In the genomic region with DNA sequence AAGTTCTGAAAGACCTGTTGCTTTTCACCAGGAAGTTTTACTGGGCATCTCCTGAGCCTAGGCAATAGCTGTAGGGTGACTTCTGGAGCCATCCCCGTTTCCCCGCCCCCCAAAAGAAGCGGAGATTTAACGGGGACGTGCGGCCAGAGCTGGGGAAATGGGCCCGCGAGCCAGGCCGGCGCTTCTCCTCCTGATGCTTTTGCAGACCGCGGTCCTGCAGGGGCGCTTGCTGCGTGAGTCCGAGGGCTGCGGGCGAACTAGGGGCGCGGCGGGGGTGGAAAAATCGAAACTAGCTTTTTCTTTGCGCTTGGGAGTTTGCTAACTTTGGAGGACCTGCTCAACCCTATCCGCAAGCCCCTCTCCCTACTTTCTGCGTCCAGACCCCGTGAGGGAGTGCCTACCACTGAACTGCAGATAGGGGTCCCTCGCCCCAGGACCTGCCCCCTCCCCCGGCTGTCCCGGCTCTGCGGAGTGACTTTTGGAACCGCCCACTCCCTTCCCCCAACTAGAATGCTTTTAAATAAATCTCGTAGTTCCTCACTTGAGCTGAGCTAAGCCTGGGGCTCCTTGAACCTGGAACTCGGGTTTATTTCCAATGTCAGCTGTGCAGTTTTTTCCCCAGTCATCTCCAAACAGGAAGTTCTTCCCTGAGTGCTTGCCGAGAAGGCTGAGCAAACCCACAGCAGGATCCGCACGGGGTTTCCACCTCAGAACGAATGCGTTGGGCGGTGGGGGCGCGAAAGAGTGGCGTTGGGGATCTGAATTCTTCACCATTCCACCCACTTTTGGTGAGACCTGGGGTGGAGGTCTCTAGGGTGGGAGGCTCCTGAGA, we compare ENCODE assay signal across 8 cellular contexts. TPM values are rescaled to one million over a fixed set of nuclear protein-coding genes. Genes with fewer than 3 reads are reported as not detected.
DNase-seq lines count a peak whose midpoint lies in the region; ATAC-seq and TF ChIP-seq lines count a peak whose summit lies in the region.

A gene with protein sequence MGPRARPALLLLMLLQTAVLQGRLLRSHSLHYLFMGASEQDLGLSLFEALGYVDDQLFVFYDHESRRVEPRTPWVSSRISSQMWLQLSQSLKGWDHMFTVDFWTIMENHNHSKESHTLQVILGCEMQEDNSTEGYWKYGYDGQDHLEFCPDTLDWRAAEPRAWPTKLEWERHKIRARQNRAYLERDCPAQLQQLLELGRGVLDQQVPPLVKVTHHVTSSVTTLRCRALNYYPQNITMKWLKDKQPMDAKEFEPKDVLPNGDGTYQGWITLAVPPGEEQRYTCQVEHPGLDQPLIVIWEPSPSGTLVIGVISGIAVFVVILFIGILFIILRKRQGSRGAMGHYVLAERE (plus strand): TSS at position 146 of the 832 bp plus-strand sequence. CDS start 12 bp downstream, at position 158.

- H2BK120ac ChIP-seq in mesendoderm (ENCODE audit: low read depth, low read length), result no peak within 1 kb of the TSS

- H3K9me3 Mint-ChIP-seq in IgD-negative memory B cell (peaks cover 0 to 2% (median under 1%) of the 10 kb centered on the region in 3 donors), endothelial cell (ENCODE audit: unreplicated experiment) (no peaks in the 10 kb centered on the region)
- no peaks in the 10 kb centered on the region for H3K9me3 Mint-ChIP-seq in activated CD8-positive, alpha-beta T cell treated with anti-CD3 and anti-CD28 coated beads, Interleukin-2, amount 10 ng/mL, durations not matched to agents 7 days and 5 days (ENCODE audit: insufficient read depth)

- H3K36me3 ChIP-seq in mesendoderm (ENCODE audit: control insufficient read depth, insufficient read depth, low read length) (no peaks in the 10 kb centered on the region), subcutaneous abdominal adipose tissue (ENCODE audit: control insufficient read depth in 5 of 5, insufficient read depth in 5 of 5, low read length in 5 of 5) (no peaks in the 10 kb centered on the region)

- H3K56ac ChIP-seq in mesendoderm (ENCODE audit: low read length), result peak within 1 kb of the TSS; percentile 75

- H4K5ac ChIP-seq in mesendoderm (ENCODE audit: low read length), result no peak within 1 kb of the TSS

- H3K79me2 ChIP-seq in mesendoderm (ENCODE audit: control insufficient read depth, insufficient read depth, low read length), result no peaks in the 10 kb centered on the region

- in situ Hi-C loops in Caki2 (cut with HindIII; ENCODE audit: low pct_unique_long_range_greater_than_20kb, low sequenced_read_pairs), result no loop called here

- no peaks in the 10 kb centered on the region for H3K9me3 ChIP-seq in subcutaneous abdominal adipose tissue (ENCODE audit: control insufficient read depth in 5 of 5, low read length in 5 of 5)

- peak within 1 kb of the TSS; percentile 69 for H3K9ac ChIP-seq in mesendoderm (ENCODE audit: low read length)
- peak within 1 kb of the TSS; percentile 73 to 90 (median 84) for H3K9ac ChIP-seq in subcutaneous abdominal adipose tissue (ENCODE audit: low read length in 5 of 5)

- H3K4me3 ChIP-seq in mesendoderm (ENCODE audit: low read length), result peak within 1 kb of the TSS; percentile 20
- H3K4me3 ChIP-seq in subcutaneous abdominal adipose tissue (ENCODE audit: low read depth in 1 of 5, low read length in 5 of 5), result peak within 1 kb of the TSS; percentile 88 to 95 (median 92)

- H3K27ac Mint-ChIP-seq in IgD-negative memory B cell, result peak within 1 kb of the TSS; percentile 72 to 85 (median 84)
- H3K27ac Mint-ChIP-seq in activated CD8-positive, alpha-beta T cell treated with anti-CD3 and anti-CD28 coated beads, Interleukin-2, amount 10 ng/mL, durations not matched to agents 7 days and 5 days, result peak within 1 kb of the TSS; percentile 70
- peak within 1 kb of the TSS; percentile 85 for H3K27ac Mint-ChIP-seq in endothelial cell (ENCODE audit: unreplicated experiment)

- H3K27me3 Mint-ChIP-seq in IgD-negative memory B cell (no peaks in the 10 kb centered on the region), endothelial cell (ENCODE audit: unreplicated experiment) (peaks cover 3% of the 10 kb centered on the region)
- peaks cover 1% of the 10 kb centered on the region for H3K27me3 Mint-ChIP-seq in activated CD8-positive, alpha-beta T cell treated with anti-CD3 and anti-CD28 coated beads, Interleukin-2, amount 10 ng/mL, durations not matched to agents 7 days and 5 days (ENCODE audit: low read depth)

- H3K18ac ChIP-seq in mesendoderm (ENCODE audit: low read length), result peak within 1 kb of the TSS; percentile 88

- no CpG with 5 or more reads among the region's 41 CpGs for WGBS in mesendoderm (ENCODE audit: extremely low coverage, insufficient coverage, low lambda C conversion rate)

- H2BK15ac ChIP-seq in mesendoderm (replicated peaks; ENCODE audit: low read depth), result no peak within 1 kb of the TSS

- peak within 1 kb of the TSS; percentile 52 for H3K4me2 ChIP-seq in mesendoderm (ENCODE audit: low read length)

- H3K27ac ChIP-seq in mesendoderm (ENCODE audit: low read depth, low read length) (no peak within 1 kb of the TSS), subcutaneous abdominal adipose tissue (ENCODE audit: low read depth, low read length) (peak within 1 kb of the TSS; percentile 81)

- H3K4me1 Mint-ChIP-seq in IgD-negative memory B cell, result peaks cover 30 to 44% (median 38%) of the 10 kb centered on the region in 3 donors
- peaks cover 60% of the 10 kb centered on the region for H3K4me1 Mint-ChIP-seq in activated CD8-positive, alpha-beta T cell treated with anti-CD3 and anti-CD28 coated beads, Interleukin-2, amount 10 ng/mL, durations not matched to agents 7 days and 5 days (ENCODE audit: low read depth)
- peaks cover 33% of the 10 kb centered on the region for H3K4me1 Mint-ChIP-seq in endothelial cell (ENCODE audit: unreplicated experiment)

- H3K4me3 Mint-ChIP-seq in IgD-negative memory B cell (peak within 1 kb of the TSS; percentile 89 to 95 (median 92)), endothelial cell (ENCODE audit: unreplicated experiment) (peak within 1 kb of the TSS; percentile 86)
- peak within 1 kb of the TSS; percentile 80 for H3K4me3 Mint-ChIP-seq in activated CD8-positive, alpha-beta T cell treated with anti-CD3 and anti-CD28 coated beads, Interleukin-2, amount 10 ng/mL, durations not matched to agents 7 days and 5 days

- no peak within 1 kb of the TSS for H2AK5ac ChIP-seq in mesendoderm (ENCODE audit: low read length)

- no peak within 1 kb of the TSS for H3K23ac ChIP-seq in mesendoderm (ENCODE audit: low read length)

- H3K4ac ChIP-seq in mesendoderm (ENCODE audit: low read depth, low read length), result peak within 1 kb of the TSS; percentile 58

- peak; percentile 48 for ATAC-seq in activated CD8-positive, alpha-beta T cell treated with anti-CD3 and anti-CD28 coated beads, Interleukin-2, amount 10 ng/mL, durations not matched to agents 7 days and 5 days
- ATAC-seq in GM21528 (IDR thresholded peaks at IDR 0.05; ENCODE audit: low FRiP score, unreplicated experiment), result no peak

- H3K4me1 ChIP-seq in mesendoderm (ENCODE audit: control insufficient read depth, low read depth, low read length), result no peaks in the 10 kb centered on the region
- H3K4me1 ChIP-seq in subcutaneous abdominal adipose tissue (ENCODE audit: control insufficient read depth in 5 of 5, insufficient read depth in 5 of 5, low read length in 5 of 5), result peaks cover 2 to 29% (median 22%) of the 10 kb centered on the region in 5 donors

- peak within 1 kb of the TSS; percentile 16 for H4K8ac ChIP-seq in mesendoderm (ENCODE audit: low read depth, low read length)

- no peak for TF ChIP-seq CTCF in endothelial cell (IDR thresholded peaks at IDR 0.05; ENCODE audit: unreplicated experiment)

- H3K79me1 ChIP-seq in mesendoderm (ENCODE audit: low read length), result no peaks in the 10 kb centered on the region

- POLR2A ChIA-PET in activated CD8-positive, alpha-beta T cell treated with anti-CD3 and anti-CD28 coated beads, Interleukin-2, amount 10 ng/mL, durations not matched to agents 7 days and 5 days (lab: Charles Lee), result interaction anchor here (0.6 to 3.5 kb wide), 18 partner anchors 17 to 129 kb away, joined by 3 to 29 read pairs (median 5); a partner anchor contains a TSS

- H3K27me3 ChIP-seq in mesendoderm (ENCODE audit: insufficient read depth, low read length, poor library complexity) (no peaks in the 10 kb centered on the region), subcutaneous abdominal adipose tissue (ENCODE audit: control insufficient read depth in 5 of 5, insufficient read depth in 4 of 5, low read length in 5 of 5) (no peaks in the 10 kb centered on the region)

- H3K36me3 Mint-ChIP-seq in IgD-negative memory B cell, result peaks cover 4% of the 10 kb centered on the region
- H3K36me3 Mint-ChIP-seq in activated CD8-positive, alpha-beta T cell treated with anti-CD3 and anti-CD28 coated beads, Interleukin-2, amount 10 ng/mL, durations not matched to agents 7 days and 5 days (ENCODE audit: low read depth), result peaks cover 10% of the 10 kb centered on the region
- peaks cover 7% of the 10 kb centered on the region for H3K36me3 Mint-ChIP-seq in endothelial cell (ENCODE audit: low read depth, unreplicated experiment)

- CTCF ChIA-PET in activated CD8-positive, alpha-beta T cell treated with anti-CD3 and anti-CD28 coated beads, Interleukin-2, amount 10 ng/mL, durations not matched to agents 7 days and 5 days (lab: Charles Lee), result interaction anchor here (0.9 to 20.4 kb wide), 6 partner anchors 9 to 84 kb away, joined by 3 to 741 read pairs (median 8); a partner anchor contains a TSS

- no peak within 1 kb of the TSS for H2BK5ac ChIP-seq in mesendoderm (ENCODE audit: low read length)

- DNase-seq in Caki2 (ENCODE audit: low read depth) (peak; percentile 74), endothelial cell (ENCODE audit: low spot score) (peak; percentile 38), mesendoderm (peak; percentile 58), NCI-H1092 (lab: John Stamatoyannopoulos, UW) (no peak)
- DNase-seq in activated CD8-positive, alpha-beta T cell treated with anti-CD3 and anti-CD28 coated beads, Interleukin-2, amount 10 ng/mL, durations not matched to agents 7 days and 5 days, result peak; percentile 50

RNA-seq across cellular contexts. Expression of the gene that starts here (rescaled TPM):
- total RNA-seq in Caki2 (2014; rRNA removed; shearing (Covaris generic); ENCODE audit: low replicate concordance), result 27.3 and 32.5 TPM in 2 replicates
- polyA plus RNA-seq in IgD-negative memory B cell, result 7.2 TPM
- total RNA-seq in activated CD8-positive, alpha-beta T cell treated with anti-CD3 and anti-CD28 coated beads, Interleukin-2, amount 10 ng/mL, durations not matched to agents 7 days and 5 days, result 1 to 10 TPM; 4.3 TPM
- 1.2 TPM for total RNA-seq in endothelial cell (ENCODE audit: unreplicated experiment)
- 0.28 TPM for polyA plus RNA-seq in mesendoderm (2013, experiment 1 of 2)
- 0.41 TPM for polyA plus RNA-seq in mesendoderm (2013, experiment 2 of 2)
